In genomic region chr15:62110000-62110851, GRCh38 we compare ENCODE assay signal across 9 cellular contexts. TPM values are rescaled to one million over a fixed set of nuclear protein-coding genes. Genes with fewer than 3 reads are reported as not detected.
DNase-seq lines count a peak whose midpoint lies in the region; ATAC-seq and TF ChIP-seq lines count a peak whose summit lies in the region.
"Had no signal": no experiment of that assay in that cellular context is flagged by ENCODE, and none has a peak within 500 bp of the region (broad histone marks: within the 10 kb centered on the region; RNA-seq: fewer than 3 reads in every experiment).

No MANE protein-coding gene starts in this region.

- H3K4me3 ChIP-seq in ACC112 (ENCODE audit: low read depth, low read length): peak overlapping the region; percentile 53
- H3K4me3 ChIP-seq in MG63: no peak overlapping the region
- H3K4me3 ChIP-seq in adrenal gland: no peak overlapping the region
- H3K4me3 ChIP-seq in Caco-2 (ENCODE audit: low read depth, low read length): no peak overlapping the region
- no peak overlapping the region for H3K4me3 ChIP-seq in prostate gland

- no peak overlapping the region for H3K4me3 Mint-ChIP-seq in Caco-2 (ENCODE audit: unreplicated experiment)
- H3K4me3 Mint-ChIP-seq: WTC11 had no signal

- H3K27me3 Mint-ChIP-seq in Caco-2 (ENCODE audit: insufficient read depth, unreplicated experiment): no peaks in the 10 kb centered on the region

- TF ChIP-seq CTCF in adrenal gland (IDR thresholded peaks at IDR 0.05): no peak
- TF ChIP-seq CTCF in Caco-2 (IDR thresholded peaks at IDR 0.05; ENCODE audit: insufficient read depth in 1 of 2, low read depth in 1 of 2, low read length in 1 of 2, severe bottlenecking in 1 of 2, unreplicated experiment in 1 of 2): no peak
- TF ChIP-seq CTCF in prostate gland (IDR thresholded peaks at IDR 0.05): no peak

- H3K9me3 ChIP-seq in MG63: no peaks in the 10 kb centered on the region
- H3K9me3 ChIP-seq in adrenal gland (replicated peaks in 1 of 3): no peaks in the 10 kb centered on the region
- H3K9me3 ChIP-seq in Caco-2: no peaks in the 10 kb centered on the region
- H3K9me3 ChIP-seq in prostate gland: no peaks in the 10 kb centered on the region

- H3K27ac Mint-ChIP-seq in Caco-2 (ENCODE audit: unreplicated experiment): no peak overlapping the region
- H3K27ac Mint-ChIP-seq: WTC11 had no signal

- ATAC-seq in HG02798 (IDR thresholded peaks at IDR 0.05; ENCODE audit: poor library complexity, unreplicated experiment): no peak
- ATAC-seq: WTC11 had no signal

- POLR2A ChIA-PET in Caco-2 (lab: Charles Lee): no interaction called here

- H3K36me3 ChIP-seq in ACC112 (ENCODE audit: insufficient read depth, low read length) (no peaks in the 10 kb centered on the region), MG63 (no peaks in the 10 kb centered on the region), adrenal gland (replicated peaks in 1 of 2) (no peaks in the 10 kb centered on the region), Caco-2 (ENCODE audit: control insufficient read depth, insufficient read depth, low read length) (no peaks in the 10 kb centered on the region), prostate gland (no peaks in the 10 kb centered on the region)

- no TSS peak for BruUV-seq in Caco-2 (replicated peaks; lab: Mats Ljungman, UMichigan)

- H3K27me3 ChIP-seq in ACC112 (ENCODE audit: insufficient read depth, low read length) (no peaks in the 10 kb centered on the region), MG63 (no peaks in the 10 kb centered on the region), adrenal gland (no peaks in the 10 kb centered on the region), Caco-2 (replicated peaks; ENCODE audit: control insufficient read depth, insufficient read depth, low read length) (no peaks in the 10 kb centered on the region), prostate gland (replicated peaks; ENCODE audit: insufficient read depth) (no peaks in the 10 kb centered on the region)

- peak overlapping the region; percentile 88 for H3K27ac ChIP-seq in ACC112 (ENCODE audit: low read depth, low read length)
- peak overlapping the region in 4 of 5 donors; percentile 69 to 87 (median 82) for H3K27ac ChIP-seq in adrenal gland
- H3K27ac ChIP-seq in prostate gland: peak overlapping the region in 1 of 2 donors; percentile 16

- intact Hi-C loops in adrenal gland (cut with DNase I) (no loop called here), Caco-2 (cut with micrococcal nuclease; ENCODE audit: unreplicated experiment) (no loop called here), prostate gland (cut with DNase I) (no loop called here)

- peak in 1 of 2 donors; percentile 24 for TF ChIP-seq POLR2A in adrenal gland (IDR thresholded peaks at IDR 0.05)
- TF ChIP-seq POLR2A in prostate gland (IDR thresholded peaks at IDR 0.05): no peak

- CTCF ChIA-PET in Caco-2 (lab: Charles Lee): no interaction called here

- H3K9me3 Mint-ChIP-seq in Caco-2 (ENCODE audit: unreplicated experiment): no peaks in the 10 kb centered on the region
- H3K9me3 Mint-ChIP-seq: WTC11 had no signal

- H3K4me1 ChIP-seq in ACC112 (ENCODE audit: control insufficient read depth, insufficient read depth, low read length, unreplicated experiment) (peaks cover 35% of the 10 kb centered on the region), adrenal gland (replicated peaks in 1 of 2) (peaks cover 23 to 35% of the 10 kb centered on the region in 2 donors), Caco-2 (peaks cover 3% of the 10 kb centered on the region; the same call in 1 of the 2 replicates), prostate gland (replicated peaks) (no peaks in the 10 kb centered on the region)

- peak; percentile 28 for DNase-seq in MG63
- DNase-seq in adrenal gland: peak; percentile 44 to 84 (median 56)
- DNase-seq in left kidney (ENCODE audit: low read depth, low spot score): peak; percentile 46
- DNase-seq in Caco-2: no peak
- DNase-seq in prostate gland (ENCODE audit: low spot score): no peak
- no peak for DNase-seq in NCI-H1930 (lab: John Stamatoyannopoulos, UW)

- H3K36me3 Mint-ChIP-seq in Caco-2 (ENCODE audit: insufficient read depth, unreplicated experiment): no peaks in the 10 kb centered on the region
- H3K36me3 Mint-ChIP-seq: WTC11 had no signal

- peak overlapping the region; percentile 48 for H2AFZ ChIP-seq in ACC112 (ENCODE audit: low read length, unreplicated experiment)

- H3K79me2 ChIP-seq in ACC112 (ENCODE audit: control insufficient read depth, insufficient read depth, low read length, unreplicated experiment): no peaks in the 10 kb centered on the region

- no peaks in the 10 kb centered on the region for H3K4me1 Mint-ChIP-seq in Caco-2 (ENCODE audit: low read depth, unreplicated experiment)
- H3K4me1 Mint-ChIP-seq: WTC11 had no signal

- WGBS in adrenal gland, 4 donors: 44 to 52% (median 48%) methylated on average over 6 of the region's 6 CpGs
- 32% methylated on average over 6 of the region's 6 CpGs for WGBS in prostate gland

RNA-seq across cellular contexts. Expression of gene C2CD4A, which starts 43.4 kb away (rescaled TPM):
- total RNA-seq in MG63 (2014; rRNA removed; shearing (Covaris generic); ENCODE audit: low replicate concordance): not detected in 2 replicates
- total RNA-seq in adrenal gland (under 1 TPM in 5 of 8 donors, not detected in 3; 0.07 to 0.67 (median 0.23) TPM), Caco-2 (2022) (0.11 and 0.19 TPM in 2 replicates), prostate gland (under 1 TPM; 0.28 to 0.36 TPM)
- under 1 TPM; 0.10 to 0.42 (median 0.24) TPM for polyA plus RNA-seq in adrenal gland

RNA-seq across cellular contexts. Expression of gene VPS13C, which starts 50.0 kb away (rescaled TPM):
- 7.9 and 13.0 TPM in 2 replicates for total RNA-seq in MG63 (2014; rRNA removed; shearing (Covaris generic); ENCODE audit: low replicate concordance)
- 100 to 1,000 TPM in 2 of 8 donors, 10 to 100 TPM in 6; 43.1 to 114 (median 57.7) TPM for total RNA-seq in adrenal gland
- 10 to 100 TPM; 18.9 to 29.6 (median 24.9) TPM for polyA plus RNA-seq in adrenal gland
- total RNA-seq in Caco-2 (2022): 42.4 and 44.0 TPM in 2 replicates
- 10 to 100 TPM; 53.5 to 60.2 TPM for total RNA-seq in prostate gland

RNA-seq across cellular contexts. Expression of gene C2CD4B, which starts 54.9 kb away (rescaled TPM):
- total RNA-seq in MG63 (2014; rRNA removed; shearing (Covaris generic); ENCODE audit: low replicate concordance): not detected in 2 replicates
- total RNA-seq in adrenal gland (1 to 10 TPM in 5 of 8 donors, under 1 TPM in 1, not detected in 2; 0.61 to 3.2 (median 1.8) TPM), Caco-2 (2022) (0.46 and 0.50 TPM in 2 replicates), prostate gland (1 to 10 TPM; 1.2 to 3.2 TPM)
- 1 to 10 TPM in 1 of 3 donors, under 1 TPM in 1, not detected in 1; 0.97 to 3.6 TPM for polyA plus RNA-seq in adrenal gland

Comparison
In these comparisons a context has a peak if more than half of its experiments do, and no peak if none do; other contexts are left out.
1. DNase-seq: peak in MG63 (single experiment), adrenal gland (7 of 7) and left kidney (single experiment); none in Caco-2 (0 of 2), prostate gland (single experiment) and NCI-H1930 (0 of 2).